12 cellular contexts compared by ENCODE assay signal in genomic region chr10:74114041-74114448, GRCh38. TPM values are rescaled to one million over a fixed set of nuclear protein-coding genes. Genes with fewer than 3 reads are reported as not detected.
DNase-seq lines count a peak whose midpoint lies in the region; ATAC-seq and TF ChIP-seq lines count a peak whose summit lies in the region.
"Had no signal": no experiment of that assay in that cellular context is flagged by ENCODE, and none has a peak within 500 bp of the region (broad histone marks: within the 10 kb centered on the region; RNA-seq: fewer than 3 reads in every experiment).

No MANE protein-coding gene starts in this region.

- intact Hi-C loops in CD4-positive, alpha-beta memory T cell (cut with micrococcal nuclease) = no loop called here
- intact Hi-C loops in Right ventricle myocardium superior (cut with DNase I) = no loop called here

- no peak for DNase-seq in CD4-positive, alpha-beta memory T cell
- DNase-seq in adipocyte (ENCODE audit: low read depth) = no peak
- no peak for DNase-seq in Right ventricle myocardium superior
- no peak for DNase-seq in progenitor cell of endocrine pancreas (ENCODE audit: low spot score, unreplicated experiment)
- DNase-seq in SK-N-DZ (ENCODE audit: low spot score) = no peak
- DNase-seq in activated CD4-positive, alpha-beta T cell treated with anti-CD3 and anti-CD28 coated beads, Interleukin-2, amount 10 ng/mL, durations not matched to agents 7 days and 5 days = no peak
- no peak for DNase-seq in erythroblast (lab: John Stamatoyannopoulos, UW)
- no peak for DNase-seq in islet precursor cell
- DNase-seq: activated CD8-positive, alpha-beta T cell treated with anti-CD3 and anti-CD28 coated beads, Interleukin-2, amount 10 ng/mL, durations not matched to agents 7 days and 5 days; GF-D8; spleen had no signal

- no peak for TF ChIP-seq CTCF in progenitor cell of endocrine pancreas (IDR thresholded peaks at IDR 0.05; ENCODE audit: unreplicated experiment)

- peak overlapping the region; percentile 3 for H3K9ac ChIP-seq in adipocyte (ENCODE audit: low read length)
- H3K9ac ChIP-seq: BLaER1 had no signal

- peak overlapping the region in 4 of 7 donors; percentile 36 to 87 (median 53) for H3K27ac Mint-ChIP-seq in CD4-positive, alpha-beta memory T cell
- H3K27ac Mint-ChIP-seq in progenitor cell of endocrine pancreas = peak overlapping the region; percentile 59
- no peak overlapping the region for H3K27ac Mint-ChIP-seq in activated CD4-positive, alpha-beta T cell treated with anti-CD3 and anti-CD28 coated beads, Interleukin-2, amount 10 ng/mL, durations not matched to agents 7 days and 5 days
- H3K27ac Mint-ChIP-seq: activated CD8-positive, alpha-beta T cell treated with anti-CD3 and anti-CD28 coated beads, Interleukin-2, amount 10 ng/mL, durations not matched to agents 7 days and 5 days had no signal

- peaks cover 80 to 93% of the 10 kb centered on the region in 2 donors for H3K36me3 Mint-ChIP-seq in CD4-positive, alpha-beta memory T cell
- peaks cover 34% of the 10 kb centered on the region for H3K36me3 Mint-ChIP-seq in progenitor cell of endocrine pancreas (ENCODE audit: insufficient read depth)
- H3K36me3 Mint-ChIP-seq in activated CD4-positive, alpha-beta T cell treated with anti-CD3 and anti-CD28 coated beads, Interleukin-2, amount 10 ng/mL, durations not matched to agents 7 days and 5 days (ENCODE audit: low read depth) = peaks cover 77% of the 10 kb centered on the region

- POLR2A ChIA-PET in CD4-positive, alpha-beta memory T cell (lab: Charles Lee; ENCODE audit: partially characterized antibody) = interaction anchor here (0.6 kb wide), 1 partner anchor 13 kb away, joined by 3 read pairs; no protein-coding TSS in a partner anchor
- POLR2A ChIA-PET in activated CD4-positive, alpha-beta T cell treated with anti-CD3 and anti-CD28 coated beads, Interleukin-2, amount 10 ng/mL, durations not matched to agents 7 days and 5 days (lab: Charles Lee) = no interaction called here

- ATAC-seq in Right ventricle myocardium superior (ENCODE audit: poor library complexity) = peak; percentile 4
- ATAC-seq: activated CD8-positive, alpha-beta T cell treated with anti-CD3 and anti-CD28 coated beads, Interleukin-2, amount 10 ng/mL, durations not matched to agents 7 days and 5 days had no signal

- H3K27me3 Mint-ChIP-seq in CD4-positive, alpha-beta memory T cell = no peaks in the 10 kb centered on the region
- H3K27me3 Mint-ChIP-seq in progenitor cell of endocrine pancreas = no peaks in the 10 kb centered on the region
- no peaks in the 10 kb centered on the region for H3K27me3 Mint-ChIP-seq in activated CD4-positive, alpha-beta T cell treated with anti-CD3 and anti-CD28 coated beads, Interleukin-2, amount 10 ng/mL, durations not matched to agents 7 days and 5 days

- peaks cover 0 to 2% (median 0%) of the 10 kb centered on the region in 8 donors for H3K9me3 Mint-ChIP-seq in CD4-positive, alpha-beta memory T cell
- no peaks in the 10 kb centered on the region for H3K9me3 Mint-ChIP-seq in progenitor cell of endocrine pancreas (ENCODE audit: low read depth)
- H3K9me3 Mint-ChIP-seq in activated CD4-positive, alpha-beta T cell treated with anti-CD3 and anti-CD28 coated beads, Interleukin-2, amount 10 ng/mL, durations not matched to agents 7 days and 5 days = no peaks in the 10 kb centered on the region

- H3K36me3 ChIP-seq in CD4-positive, alpha-beta memory T cell (ENCODE audit: insufficient read depth, low read length) = peaks cover 81% of the 10 kb centered on the region
- peaks cover 98% of the 10 kb centered on the region for H3K36me3 ChIP-seq in adipocyte (ENCODE audit: control insufficient read depth, insufficient read depth, low read length, severe bottlenecking)

- H3K4me1 Mint-ChIP-seq in CD4-positive, alpha-beta memory T cell = peaks cover 0 to 13% (median 4%) of the 10 kb centered on the region in 4 donors
- H3K4me1 Mint-ChIP-seq in progenitor cell of endocrine pancreas (ENCODE audit: low read depth) = no peaks in the 10 kb centered on the region
- H3K4me1 Mint-ChIP-seq in activated CD4-positive, alpha-beta T cell treated with anti-CD3 and anti-CD28 coated beads, Interleukin-2, amount 10 ng/mL, durations not matched to agents 7 days and 5 days = no peaks in the 10 kb centered on the region

- H3K4me3 ChIP-seq in CD4-positive, alpha-beta memory T cell (ENCODE audit: low read length in 2 of 2) = no peak overlapping the region
- no peak overlapping the region for H3K4me3 ChIP-seq in adipocyte (ENCODE audit: low read length)
- H3K4me3 ChIP-seq: BLaER1, spleen had no signal

- H3K4me3 Mint-ChIP-seq in CD4-positive, alpha-beta memory T cell = no peak overlapping the region
- H3K4me3 Mint-ChIP-seq in progenitor cell of endocrine pancreas (ENCODE audit: low read depth) = no peak overlapping the region
- no peak overlapping the region for H3K4me3 Mint-ChIP-seq in activated CD4-positive, alpha-beta T cell treated with anti-CD3 and anti-CD28 coated beads, Interleukin-2, amount 10 ng/mL, durations not matched to agents 7 days and 5 days
- H3K4me3 Mint-ChIP-seq: activated CD8-positive, alpha-beta T cell treated with anti-CD3 and anti-CD28 coated beads, Interleukin-2, amount 10 ng/mL, durations not matched to agents 7 days and 5 days had no signal

- no peaks in the 10 kb centered on the region for H3K9me3 ChIP-seq in CD4-positive, alpha-beta memory T cell (ENCODE audit: control insufficient read depth in 1 of 2, low read length in 2 of 2)
- no peaks in the 10 kb centered on the region for H3K9me3 ChIP-seq in adipocyte (ENCODE audit: control insufficient read depth, low read length)
- H3K9me3 ChIP-seq: BLaER1, spleen had no signal

- no peak for TF ChIP-seq POLR2A in erythroblast (IDR thresholded peaks at IDR 0.05; ENCODE audit: low read length)

- no peak overlapping the region for H3K27ac ChIP-seq in CD4-positive, alpha-beta memory T cell (ENCODE audit: low read depth, low read length)
- H3K27ac ChIP-seq: BLaER1, spleen had no signal

- H3K4me1 ChIP-seq in CD4-positive, alpha-beta memory T cell (ENCODE audit: insufficient read depth, low read length) = no peaks in the 10 kb centered on the region
- peaks cover 30% of the 10 kb centered on the region for H3K4me1 ChIP-seq in adipocyte (ENCODE audit: control insufficient read depth, insufficient read depth, low read length)
- H3K4me1 ChIP-seq: BLaER1 had no signal

- CTCF ChIA-PET in CD4-positive, alpha-beta memory T cell (lab: Charles Lee; ENCODE audit: partially characterized antibody) = no interaction called here
- CTCF ChIA-PET in activated CD4-positive, alpha-beta T cell treated with anti-CD3 and anti-CD28 coated beads, Interleukin-2, amount 10 ng/mL, durations not matched to agents 7 days and 5 days (lab: Charles Lee) = interaction anchor here (2.0 kb wide), 1 partner anchor 8 kb away, joined by 7 read pairs; no protein-coding TSS in a partner anchor

- no peaks in the 10 kb centered on the region for H3K27me3 ChIP-seq in CD4-positive, alpha-beta memory T cell (ENCODE audit: insufficient read depth, low read length)
- H3K27me3 ChIP-seq in adipocyte (replicated peaks; ENCODE audit: control insufficient read depth, insufficient read depth, low read length) = no peaks in the 10 kb centered on the region
- H3K27me3 ChIP-seq: BLaER1, spleen had no signal

RNA-seq across cellular contexts. Expression of gene AP3M1, which starts 36.6 kb away (rescaled TPM):
- 10 to 100 TPM; 38.6 to 38.8 TPM for total RNA-seq in CD4-positive, alpha-beta memory T cell
- polyA plus RNA-seq in CD4-positive, alpha-beta memory T cell = 10 to 100 TPM; 28.7 to 37.7 TPM
- total RNA-seq in Right ventricle myocardium superior (27.6 TPM), progenitor cell of endocrine pancreas (49.7 and 51.7 TPM in 2 replicates)
- polyA plus RNA-seq in SK-N-DZ (2014; cell fraction: cytosol; rRNA removed) = 39.2 and 40.3 TPM in 2 replicates
- polyA plus RNA-seq in SK-N-DZ (2014; cell fraction: nucleus; rRNA removed) = 11.9 and 17.6 TPM in 2 replicates
- total RNA-seq in activated CD4-positive, alpha-beta T cell treated with anti-CD3 and anti-CD28 coated beads, Interleukin-2, amount 10 ng/mL, durations not matched to agents 7 days and 5 days = 10 to 100 TPM; 42.0 to 50.5 TPM

RNA-seq across cellular contexts. Expression of gene ADK, which starts 37.0 kb away (rescaled TPM):
- 10 to 100 TPM; 33.7 to 38.5 TPM for total RNA-seq in CD4-positive, alpha-beta memory T cell
- 10 to 100 TPM; 63.5 to 66.6 TPM for polyA plus RNA-seq in CD4-positive, alpha-beta memory T cell
- total RNA-seq in Right ventricle myocardium superior (40.6 TPM), progenitor cell of endocrine pancreas (20.7 and 24.4 TPM in 2 replicates)
- polyA plus RNA-seq in SK-N-DZ (2014; cell fraction: cytosol; rRNA removed) = 39.0 and 46.9 TPM in 2 replicates
- 19.6 and 30.3 TPM in 2 replicates for polyA plus RNA-seq in SK-N-DZ (2014; cell fraction: nucleus; rRNA removed)
- 10 to 100 TPM; 36.8 to 38.5 TPM for total RNA-seq in activated CD4-positive, alpha-beta T cell treated with anti-CD3 and anti-CD28 coated beads, Interleukin-2, amount 10 ng/mL, durations not matched to agents 7 days and 5 days
